In genomic region chr1:77513839-77514763, GRCh38 we compare ENCODE assay signal across 10 cellular contexts.
A peak's percentile ranks its signal among the peaks of the same experiment; 100 is the strongest.
DNase-seq lines count a peak whose midpoint lies in the region; ATAC-seq and TF ChIP-seq lines count a peak whose summit lies in the region.
"Had no signal": no experiment of that assay in that cellular context is flagged by ENCODE, and none has a peak within 500 bp of the region (broad histone marks: within the 10 kb centered on the region; RNA-seq: fewer than 3 reads in every experiment).

No MANE protein-coding gene starts in this region.

- peak overlapping the region; percentile 45 for H3K27ac ChIP-seq in cardiac muscle cell
- no peak overlapping the region for H3K27ac ChIP-seq in left lung
- H3K27ac ChIP-seq: colonic mucosa had no signal

- H3K4me3 ChIP-seq in cardiac muscle cell (no peak overlapping the region), left lung (no peak overlapping the region)
- H3K4me3 ChIP-seq: colonic mucosa had no signal

- TF ChIP-seq CTCF in cardiac muscle cell (IDR thresholded peaks at IDR 0.05; ENCODE audit: low read depth, low read length), result no peak
- TF ChIP-seq CTCF in left lung (IDR thresholded peaks at IDR 0.05), result no peak

- H3K9me3 ChIP-seq in cardiac muscle cell (ENCODE audit: low read depth), result no peaks in the 10 kb centered on the region
- peaks cover 0 to 8% of the 10 kb centered on the region in 2 donors for H3K9me3 ChIP-seq in left lung
- H3K9me3 ChIP-seq: colonic mucosa had no signal

- intact Hi-C loops in left lung (cut with DNase I), result no loop called here

- H3K36me3 ChIP-seq in cardiac muscle cell (no peaks in the 10 kb centered on the region), left lung (no peaks in the 10 kb centered on the region)
- H3K36me3 ChIP-seq: colonic mucosa had no signal

- H3K27me3 ChIP-seq in cardiac muscle cell (no peaks in the 10 kb centered on the region), left lung (no peaks in the 10 kb centered on the region)
- H3K27me3 ChIP-seq: colonic mucosa had no signal

- DNase-seq in ELR (ENCODE audit: low read depth) (peak; percentile 78), amniotic epithelial cell (ENCODE audit: low read depth) (peak; percentile 85), cardiac muscle cell (ENCODE audit: low read depth in 1 of 2, low spot score in 1 of 2) (peak; percentile 39 to 94), pons (ENCODE audit: low spot score) (peak; percentile 92), left lung (no peak), COR-L47 (lab: John Stamatoyannopoulos, UW) (no peak)
- DNase-seq in activated CD4-positive, alpha-beta T cell treated with anti-CD3 and anti-CD28 coated beads for 48 hours, result no peak
- DNase-seq: colonic mucosa, NCI-H187 treated with DMSO at 0.1 percent for 48 hours had no signal

- H3K4me1 ChIP-seq in cardiac muscle cell (ENCODE audit: low read depth), result peaks cover 8% of the 10 kb centered on the region
- H3K4me1 ChIP-seq in left lung, result peaks cover 0 to 9% of the 10 kb centered on the region in 2 donors
- H3K4me1 ChIP-seq: colonic mucosa had no signal

- ATAC-seq in left lung (no peak), HG03342 (IDR thresholded peaks at IDR 0.05; ENCODE audit: unreplicated experiment) (no peak)

Comparison
In these comparisons a context has a peak if more than half of its experiments do, and no peak if none do; other contexts are left out.
1. DNase-seq: peak in ELR (single experiment), amniotic epithelial cell (single experiment), cardiac muscle cell (2 of 2) and pons (single experiment); none in left lung (0 of 2), activated CD4-positive, alpha-beta T cell treated with anti-CD3 and anti-CD28 coated beads for 48 hours (single experiment) and COR-L47 (single experiment).